In genomic region chr19:58229255-58229639, GRCh38 we compare ENCODE assay signal across 8 cellular contexts. TPM values are rescaled to one million over a fixed set of nuclear protein-coding genes. Genes with fewer than 3 reads are reported as not detected.
A peak's percentile ranks its signal among the peaks of the same experiment; 100 is the strongest.
DNase-seq lines count a peak whose midpoint lies in the region; ATAC-seq and TF ChIP-seq lines count a peak whose summit lies in the region.

No MANE protein-coding gene starts in this region.

- H3K27ac Mint-ChIP-seq in CD8-positive, alpha-beta memory T cell: peak overlapping the region in 6 of 8 donors; percentile 27 to 93 (median 79)
- peak overlapping the region; percentile 43 for H3K27ac Mint-ChIP-seq in activated T-cell treated with anti-CD3 and anti-CD28 coated beads, Interleukin-2, amount 50 U/mL, for 72 hours
- H3K27ac Mint-ChIP-seq in osteocyte (ENCODE audit: unreplicated experiment): peak overlapping the region; percentile 94

- 0 to 27% methylated on average over 3 to 4 of the region's 13 CpGs for WGBS in gastroesophageal sphincter (ENCODE audit: low coverage in 1 of 2), 2 donors

- H3K4me1 ChIP-seq in CD8-positive, alpha-beta memory T cell (ENCODE audit: insufficient read depth, low read length): peaks cover 11% of the 10 kb centered on the region
- H3K4me1 ChIP-seq in HUES48 (ENCODE audit: control insufficient read depth, insufficient read depth, low read length): peaks cover 11% of the 10 kb centered on the region
- H3K4me1 ChIP-seq in gastroesophageal sphincter: peaks cover 0 to 19% (median 9%) of the 10 kb centered on the region in 3 donors

- DNase-seq in CD8-positive, alpha-beta memory T cell: peak in 2 of 5 donors; percentile 12 to 14
- DNase-seq in activated T-cell treated with anti-CD3 and anti-CD28 coated beads, Interleukin-2, amount 50 U/mL, for 72 hours: peak; percentile 10 to 28
- DNase-seq in osteocyte (ENCODE audit: extremely low spot score, unreplicated experiment) (no peak), NCI-H2227 (lab: John Stamatoyannopoulos, UW; ENCODE audit: unreplicated experiment) (no peak), Kasumi-1 (lab: John Stamatoyannopoulos, UW) (no peak), retina (no peak)

- no peaks in the 10 kb centered on the region for H3K27me3 ChIP-seq in CD8-positive, alpha-beta memory T cell (ENCODE audit: insufficient read depth, low read length, poor library complexity, severe bottlenecking)
- no peaks in the 10 kb centered on the region for H3K27me3 ChIP-seq in HUES48 (ENCODE audit: control insufficient read depth, insufficient read depth, low read length)
- H3K27me3 ChIP-seq in gastroesophageal sphincter: no peaks in the 10 kb centered on the region

- no peak for TF ChIP-seq EP300 in gastroesophageal sphincter (IDR thresholded peaks at IDR 0.05)

- TF ChIP-seq CTCF in gastroesophageal sphincter (IDR thresholded peaks at IDR 0.05): no peak
- TF ChIP-seq CTCF in osteocyte (IDR thresholded peaks at IDR 0.05): peak; percentile 38

- no peak for TF ChIP-seq POLR2A in gastroesophageal sphincter (IDR thresholded peaks at IDR 0.05)

- H3K27me3 Mint-ChIP-seq in CD8-positive, alpha-beta memory T cell: peaks cover 0 to 1% of the 10 kb centered on the region in 2 donors
- H3K27me3 Mint-ChIP-seq in activated T-cell treated with anti-CD3 and anti-CD28 coated beads, Interleukin-2, amount 50 U/mL, for 72 hours (ENCODE audit: low read depth): no peaks in the 10 kb centered on the region
- no peaks in the 10 kb centered on the region for H3K27me3 Mint-ChIP-seq in osteocyte (ENCODE audit: unreplicated experiment)

- peak overlapping the region; percentile 98 for H3K9ac ChIP-seq in HUES48 (ENCODE audit: low read depth, low read length)

- peak overlapping the region; percentile 44 for H3K4me3 ChIP-seq in CD8-positive, alpha-beta memory T cell (ENCODE audit: low read length)
- peak overlapping the region; percentile 94 for H3K4me3 ChIP-seq in HUES48 (ENCODE audit: low read depth, low read length)
- H3K4me3 ChIP-seq in gastroesophageal sphincter: peak overlapping the region; percentile 53 to 77

- H3K9me3 ChIP-seq in CD8-positive, alpha-beta memory T cell (ENCODE audit: low read length): no peaks in the 10 kb centered on the region
- no peaks in the 10 kb centered on the region for H3K9me3 ChIP-seq in HUES48 (ENCODE audit: control insufficient read depth, insufficient read depth, low read length)
- H3K9me3 ChIP-seq in gastroesophageal sphincter: peaks cover 0 to 94% (median 4%) of the 10 kb centered on the region in 3 donors

- H3K9me3 Mint-ChIP-seq in CD8-positive, alpha-beta memory T cell: peaks cover 10 to 43% (median 15%) of the 10 kb centered on the region in 5 donors
- peaks cover 23 to 30% of the 10 kb centered on the region in 2 donors for H3K9me3 Mint-ChIP-seq in activated T-cell treated with anti-CD3 and anti-CD28 coated beads, Interleukin-2, amount 50 U/mL, for 72 hours
- H3K9me3 Mint-ChIP-seq in osteocyte (ENCODE audit: unreplicated experiment): peaks cover 32% of the 10 kb centered on the region

- peaks cover 39 to 59% (median 55%) of the 10 kb centered on the region in 3 donors for H3K36me3 Mint-ChIP-seq in CD8-positive, alpha-beta memory T cell
- peaks cover 43 to 58% of the 10 kb centered on the region in 2 donors for H3K36me3 Mint-ChIP-seq in activated T-cell treated with anti-CD3 and anti-CD28 coated beads, Interleukin-2, amount 50 U/mL, for 72 hours (ENCODE audit: insufficient read depth in 2 of 2)
- peaks cover 61% of the 10 kb centered on the region for H3K36me3 Mint-ChIP-seq in osteocyte (ENCODE audit: unreplicated experiment)

- peaks cover 38 to 51% (median 45%) of the 10 kb centered on the region in 3 donors for H3K4me1 Mint-ChIP-seq in CD8-positive, alpha-beta memory T cell
- H3K4me1 Mint-ChIP-seq in activated T-cell treated with anti-CD3 and anti-CD28 coated beads, Interleukin-2, amount 50 U/mL, for 72 hours (ENCODE audit: low read depth): peaks cover 40% of the 10 kb centered on the region
- peaks cover 19% of the 10 kb centered on the region for H3K4me1 Mint-ChIP-seq in osteocyte (ENCODE audit: unreplicated experiment)

- CTCF ChIA-PET in CD8-positive, alpha-beta memory T cell (lab: Charles Lee): interaction anchor here (0.9 to 1.0 kb wide), 2 partner anchors 18 to 77 kb away, joined by 3 to 4 read pairs; no protein-coding TSS in a partner anchor

- H3K27ac ChIP-seq in CD8-positive, alpha-beta memory T cell (ENCODE audit: low read depth, low read length): peak overlapping the region; percentile 55
- H3K27ac ChIP-seq in HUES48 (ENCODE audit: low read depth, low read length) (peak overlapping the region; percentile 94), gastroesophageal sphincter (peak overlapping the region in 3 of 4 donors; percentile 77 to 86 (median 82))

- peak; percentile 20 to 25 for ATAC-seq in activated T-cell treated with anti-CD3 and anti-CD28 coated beads, Interleukin-2, amount 50 U/mL, for 72 hours (replicated peaks in 1 of 2)
- no peak for ATAC-seq in gastroesophageal sphincter

- POLR2A ChIA-PET in CD8-positive, alpha-beta memory T cell (lab: Charles Lee): no interaction called here

- peak overlapping the region; percentile 87 to 98 (median 95) for H3K4me3 Mint-ChIP-seq in CD8-positive, alpha-beta memory T cell
- peak overlapping the region; percentile 87 to 94 for H3K4me3 Mint-ChIP-seq in activated T-cell treated with anti-CD3 and anti-CD28 coated beads, Interleukin-2, amount 50 U/mL, for 72 hours
- H3K4me3 Mint-ChIP-seq in osteocyte (ENCODE audit: unreplicated experiment): peak overlapping the region; percentile 92

- H3K36me3 ChIP-seq in CD8-positive, alpha-beta memory T cell (ENCODE audit: insufficient read depth, low read length): peaks cover 27% of the 10 kb centered on the region
- H3K36me3 ChIP-seq in HUES48 (ENCODE audit: control insufficient read depth, insufficient read depth, low read length) (peaks cover 46% of the 10 kb centered on the region), gastroesophageal sphincter (peaks cover 0 to 47% of the 10 kb centered on the region in 2 donors)

RNA-seq across cellular contexts. Expression of gene ZNF544, which starts 0.5 kb away (rescaled TPM):
- total RNA-seq in CD8-positive, alpha-beta memory T cell: 10 to 100 TPM; 51.8 to 56.8 TPM
- polyA plus RNA-seq in CD8-positive, alpha-beta memory T cell: 29.2 TPM
- 10 to 100 TPM; 38.6 to 46.6 TPM for total RNA-seq in activated T-cell treated with anti-CD3 and anti-CD28 coated beads, Interleukin-2, amount 50 U/mL, for 72 hours
- 10 to 100 TPM; 25.4 to 54.6 (median 34.6) TPM for total RNA-seq in gastroesophageal sphincter
- 25.2 and 25.7 TPM in 2 replicates for total RNA-seq in osteocyte

RNA-seq across cellular contexts. Expression of gene ZNF274, which starts 46.4 kb away (rescaled TPM):
- 10 to 100 TPM; 23.4 to 25.9 TPM for total RNA-seq in CD8-positive, alpha-beta memory T cell
- polyA plus RNA-seq in CD8-positive, alpha-beta memory T cell: 32.0 TPM
- 10 to 100 TPM; 32.1 to 42.8 TPM for total RNA-seq in activated T-cell treated with anti-CD3 and anti-CD28 coated beads, Interleukin-2, amount 50 U/mL, for 72 hours
- total RNA-seq in gastroesophageal sphincter (10 to 100 TPM; 17.0 to 23.5 (median 18.6) TPM), osteocyte (14.6 and 17.2 TPM in 2 replicates)

RNA-seq across cellular contexts. Expression of gene ZNF8, which starts 49.5 kb away (rescaled TPM):
- total RNA-seq in CD8-positive, alpha-beta memory T cell: 1 to 10 TPM; 4.4 to 4.5 TPM
- polyA plus RNA-seq in CD8-positive, alpha-beta memory T cell: 1.0 TPM
- total RNA-seq in activated T-cell treated with anti-CD3 and anti-CD28 coated beads, Interleukin-2, amount 50 U/mL, for 72 hours: 1 to 10 TPM; 5.6 to 6.9 TPM
- total RNA-seq in gastroesophageal sphincter: 10 to 100 TPM in 2 of 4 donors, 1 to 10 TPM in 2; 5.6 to 11.6 (median 9.5) TPM
- 10.7 and 10.9 TPM in 2 replicates for total RNA-seq in osteocyte

Comparison
In these comparisons a context has a peak if more than half of its experiments do, and no peak if none do; other contexts are left out.
1. DNase-seq: peak in activated T-cell treated with anti-CD3 and anti-CD28 coated beads, Interleukin-2, amount 50 U/mL, for 72 hours (2 of 2); none in osteocyte (single experiment), NCI-H2227 (single experiment), Kasumi-1 (0 of 2) and retina (single experiment).
2. H3K4me3 ChIP-seq: peak in every context shown above with its lines; median percentile 94 in HUES48; 65 in gastroesophageal sphincter; 44 in CD8-positive, alpha-beta memory T cell.
3. H3K27ac Mint-ChIP-seq: peak in every context shown above with its lines; median percentile 94 in osteocyte; 79 in CD8-positive, alpha-beta memory T cell; 43 in activated T-cell treated with anti-CD3 and anti-CD28 coated beads, Interleukin-2, amount 50 U/mL, for 72 hours.
4. Peak in every context shown above with its lines, with median percentiles within 50 percentile points of each other: H3K27ac ChIP-seq and H3K4me3 Mint-ChIP-seq.